17 cellular contexts compared by ENCODE assay signal in genomic region chr2:157559461-157559860, GRCh38.
DNase-seq lines count a peak whose midpoint lies in the region; ATAC-seq and TF ChIP-seq lines count a peak whose summit lies in the region.
"Had no signal": no experiment of that assay in that cellular context is flagged by ENCODE, and none has a peak within 500 bp of the region (broad histone marks: within the 10 kb centered on the region; RNA-seq: fewer than 3 reads in every experiment).

No MANE protein-coding gene starts in this region.

- H3K79me2 ChIP-seq in PC-3 (ENCODE audit: low read length) = no peaks in the 10 kb centered on the region

- H2AFZ ChIP-seq in PC-3 (ENCODE audit: low read length) = peak overlapping the region; percentile 0; the same call in 1 of the 2 replicates

- ATAC-seq in PC-3 = no peak
- no peak for ATAC-seq in stimulated activated effector memory CD8-positive, alpha-beta T cell treated with anti-CD3 and anti-CD28 coated beads, Interleukin-12 subunit alpha, Interleukin-12 subunit beta, amount 100 ng/mL, for 72 hours

- H3K9me3 Mint-ChIP-seq in glutamatergic neuron (ENCODE audit: unreplicated experiment) = peaks cover 1% of the 10 kb centered on the region
- no peaks in the 10 kb centered on the region for H3K9me3 Mint-ChIP-seq in stimulated activated effector memory CD8-positive, alpha-beta T cell treated with anti-CD3 and anti-CD28 coated beads, Interleukin-12 subunit alpha, Interleukin-12 subunit beta, amount 100 ng/mL, for 72 hours
- H3K9me3 Mint-ChIP-seq: CD4-positive, alpha-beta T cell had no signal

- H3K4me3 ChIP-seq in H7 (ENCODE audit: insufficient read depth, low read depth, low read length) (no peak overlapping the region), PC-3 (ENCODE audit: low read length) (peak overlapping the region; percentile 6; the same call in 1 of the 2 replicates), dorsolateral prefrontal cortex (no peak overlapping the region)

- H3K4me2 ChIP-seq in PC-3 (ENCODE audit: low read length) = peak overlapping the region; percentile 63

- TF ChIP-seq CTCF in PC-3 (conservative IDR thresholded peaks at IDR 0.05; ENCODE audit: low read depth, low read length) (no peak), glutamatergic neuron (IDR thresholded peaks at IDR 0.05; ENCODE audit: partially characterized antibody, unreplicated experiment) (no peak), dorsolateral prefrontal cortex (IDR thresholded peaks at IDR 0.05 in 54 of 56, conservative IDR thresholded peaks at IDR 0.05 in 2 of 56; ENCODE audit: low read depth in 1 of 56, partially characterized antibody in 56 of 56) (no peak)

- peaks cover 18% of the 10 kb centered on the region for H3K4me1 ChIP-seq in PC-3 (ENCODE audit: insufficient read depth, low read length)
- H3K4me1 ChIP-seq: BE2C had no signal

- H3K36me3 Mint-ChIP-seq in glutamatergic neuron (ENCODE audit: unreplicated experiment) = peaks cover 6% of the 10 kb centered on the region
- H3K36me3 Mint-ChIP-seq in stimulated activated effector memory CD8-positive, alpha-beta T cell treated with anti-CD3 and anti-CD28 coated beads, Interleukin-12 subunit alpha, Interleukin-12 subunit beta, amount 100 ng/mL, for 72 hours = no peaks in the 10 kb centered on the region

- POLR2A ChIA-PET in PC-3 (lab: Charles Lee; ENCODE audit: unreplicated experiment) = interaction anchor here (0.7 to 0.8 kb wide), 2 partner anchors 45 to 61 kb away, joined by 3 to 4 read pairs; no protein-coding TSS in a partner anchor

- H3K27ac ChIP-seq in PC-3 (ENCODE audit: low read length) (peak overlapping the region; percentile 59), dorsolateral prefrontal cortex (no peak overlapping the region)

- BruUV-seq in PC-3 (replicated peaks; lab: Mats Ljungman, UMichigan) = no TSS peak

- H3K9ac ChIP-seq in PC-3 (ENCODE audit: low read length) = peak overlapping the region; percentile 35

- H3K4me1 Mint-ChIP-seq in glutamatergic neuron (ENCODE audit: low read depth, unreplicated experiment) = peaks cover 13% of the 10 kb centered on the region
- peaks cover 31% of the 10 kb centered on the region for H3K4me1 Mint-ChIP-seq in stimulated activated effector memory CD8-positive, alpha-beta T cell treated with anti-CD3 and anti-CD28 coated beads, Interleukin-12 subunit alpha, Interleukin-12 subunit beta, amount 100 ng/mL, for 72 hours

- no peaks in the 10 kb centered on the region for H4K20me1 ChIP-seq in PC-3 (ENCODE audit: low read length)

- CTCF ChIA-PET in PC-3 (lab: Charles Lee) = interaction anchor here (0.7 kb wide), 1 partner anchor 13 kb away, joined by 5 read pairs; no protein-coding TSS in a partner anchor

- H3K9me3 ChIP-seq in PC-3 (ENCODE audit: low read length) = no peaks in the 10 kb centered on the region
- H3K9me3 ChIP-seq: BE2C had no signal

- DNase-seq in H7 = peak; percentile 43
- DNase-seq in PC-3 = no peak
- no peak for DNase-seq in glutamatergic neuron
- DNase-seq in stimulated activated effector memory CD8-positive, alpha-beta T cell treated with anti-CD3 and anti-CD28 coated beads, Interleukin-12 subunit alpha, Interleukin-12 subunit beta, amount 100 ng/mL, for 72 hours (ENCODE audit: low spot score in 2 of 2) = no peak
- DNase-seq in dorsolateral prefrontal cortex = no peak
- no peak for DNase-seq in stimulated activated CD4-positive, alpha-beta T cell treated with anti-CD3 and anti-CD28 coated beads, Interleukin-4, amount 100 ng/mL, for 4 hours
- DNase-seq in DMS53 treated with DMSO at 0.1 percent for 48 hours (lab: John Stamatoyannopoulos, UW; ENCODE audit: unreplicated experiment) = no peak
- DNase-seq: BE2C; CD4-positive, alpha-beta T cell; COR-L47; DMS79 treated with DMSO at 0.1 percent for 48 hours; GOT3; KBM-7; MM.1S; NCI-H1048; NCI-H1417 treated with DMSO at 0.1 percent for 48 hours; NCI-H187 had no signal

- H3K9me2 ChIP-seq in PC-3 (replicated peaks; ENCODE audit: low read length) = no peaks in the 10 kb centered on the region

- no peaks in the 10 kb centered on the region for H3K27me3 Mint-ChIP-seq in glutamatergic neuron (ENCODE audit: unreplicated experiment)
- H3K27me3 Mint-ChIP-seq: CD4-positive, alpha-beta T cell had no signal

- intact Hi-C loops in PC-3 (cut with micrococcal nuclease) (no loop called here), dorsolateral prefrontal cortex (cut with DNase I) (no loop called here)

- H3K27ac Mint-ChIP-seq in glutamatergic neuron (ENCODE audit: unreplicated experiment) = peak overlapping the region; percentile 11
- H3K27ac Mint-ChIP-seq in stimulated activated effector memory CD8-positive, alpha-beta T cell treated with anti-CD3 and anti-CD28 coated beads, Interleukin-12 subunit alpha, Interleukin-12 subunit beta, amount 100 ng/mL, for 72 hours = peak overlapping the region; percentile 15
- H3K27ac Mint-ChIP-seq: CD4-positive, alpha-beta T cell had no signal

- H3F3A ChIP-seq in PC-3 (ENCODE audit: low read length, unreplicated experiment) = no peaks in the 10 kb centered on the region

- H3K27me3 ChIP-seq in H7 (ENCODE audit: control insufficient read depth, insufficient read depth, low read length) (no peaks in the 10 kb centered on the region), PC-3 (ENCODE audit: low read length) (no peaks in the 10 kb centered on the region), dorsolateral prefrontal cortex (no peaks in the 10 kb centered on the region)
- H3K27me3 ChIP-seq: BE2C had no signal

- H3K4me3 Mint-ChIP-seq in glutamatergic neuron (ENCODE audit: unreplicated experiment) = no peak overlapping the region
- no peak overlapping the region for H3K4me3 Mint-ChIP-seq in stimulated activated effector memory CD8-positive, alpha-beta T cell treated with anti-CD3 and anti-CD28 coated beads, Interleukin-12 subunit alpha, Interleukin-12 subunit beta, amount 100 ng/mL, for 72 hours
- H3K4me3 Mint-ChIP-seq: CD4-positive, alpha-beta T cell had no signal

- H3K36me3 ChIP-seq in H7 (replicated peaks; ENCODE audit: control insufficient read depth, insufficient read depth, low read length) = no peaks in the 10 kb centered on the region
- H3K36me3 ChIP-seq in PC-3 (ENCODE audit: low read depth, low read length) = no peaks in the 10 kb centered on the region
- H3K36me3 ChIP-seq: BE2C had no signal
